ENCODE assay signal across 14 cellular contexts in genomic region chr15:89860446-89860845, GRCh38. TPM values are rescaled to one million over a fixed set of nuclear protein-coding genes. Genes with fewer than 3 reads are reported as not detected.
"Had no signal": no experiment of that assay in that cellular context is flagged by ENCODE, and none has a peak within 500 bp of the region (broad histone marks: within the 10 kb centered on the region; RNA-seq: fewer than 3 reads in every experiment).

No MANE protein-coding gene starts in this region.

- DNase-seq: activated effector memory CD4-positive, alpha-beta T cell treated with anti-CD3 and anti-CD28 coated beads, Interleukin-2, amount 50 U/mL, for 16 hours; activated naive CD8-positive, alpha-beta T cell treated with anti-CD3 and anti-CD28 coated beads for 36 hours; activated T-cell treated with anti-CD3 and anti-CD28 coated beads, Interleukin-2, amount 50 U/mL, for 4 hours; anterior cingulate cortex; effector CD4-positive, alpha-beta T cell; left ventricle myocardium superior; mesenchymal stem cell; nephron progenitor cell; stimulated activated CD4-positive, alpha-beta T cell treated with anti-CD3 and anti-CD28 coated beads, Interleukin-2, amount 100 ng/mL, for 24 hours; stimulated activated naive B cell treated with anti-CD40 and anti-IgM and Interleukin-4, amounts not matched to agents 10 μg/mL and 1 μg/mL and 100 μg/mL, for 72 hours; substantia nigra; trophoblast cell had no signal

- H3K27ac ChIP-seq: gastroesophageal sphincter had no signal

- H3K27me3 ChIP-seq: gastroesophageal sphincter had no signal

- FAIRE-seq: endothelial cell of umbilical vein had no signal

- H3K4me3 ChIP-seq: gastroesophageal sphincter had no signal

- H3K4me1 ChIP-seq: gastroesophageal sphincter had no signal

- H3K9me3 ChIP-seq: gastroesophageal sphincter had no signal

RNA-seq across cellular contexts. Expression of gene ARPIN, which starts 52.3 kb away (rescaled TPM):
- total RNA-seq: activated naive CD8-positive, alpha-beta T cell treated with anti-CD3 and anti-CD28 coated beads for 36 hours had no signal
